ENCODE assay signal across 8 cellular contexts in the genomic region with DNA sequence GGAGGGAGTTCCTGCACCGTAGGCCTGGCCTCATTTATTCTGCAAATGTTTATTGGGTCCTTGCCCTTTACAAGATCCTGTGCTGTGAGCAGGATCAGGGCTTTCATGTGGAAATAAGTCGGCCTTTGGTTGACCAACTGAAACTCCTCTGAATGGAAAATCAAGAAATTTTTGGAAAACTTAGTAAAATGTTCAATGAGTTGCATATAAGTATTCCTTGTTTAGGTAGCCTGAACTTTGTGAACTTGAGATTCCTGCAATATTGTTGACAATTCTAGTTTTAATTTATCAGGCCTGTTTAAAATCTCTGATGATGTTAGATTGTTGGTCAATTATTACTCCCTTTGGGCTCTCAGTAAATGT. TPM values are rescaled to one million over a fixed set of nuclear protein-coding genes. Genes with fewer than 3 reads are reported as not detected.
DNase-seq lines count a peak whose midpoint lies in the region; ATAC-seq and TF ChIP-seq lines count a peak whose summit lies in the region.

No MANE protein-coding gene starts in this region.

- H3K4me3 ChIP-seq in brain microvascular endothelial cell (ENCODE audit: low read depth, low read length), result peak overlapping the region; percentile 77
- H3K4me3 ChIP-seq in lung, result peak overlapping the region; percentile 75
- peak overlapping the region; percentile 59 to 95 (median 82) for H3K4me3 ChIP-seq in tibial nerve

- intact Hi-C loops in activated naive CD4-positive, alpha-beta T cell treated with anti-CD3 and anti-CD28 coated beads for 36 hours (cut with micrococcal nuclease), result loop anchor here (2.0 to 10.0 kb wide), 3 partner anchors 63 to 1071 kb away; a partner anchor contains a TSS

- H3K9me3 ChIP-seq in lung (ENCODE audit: control insufficient read depth in 2 of 2, insufficient read depth in 1 of 2, low read length in 1 of 2), result no peaks in the 10 kb centered on the region
- H3K9me3 ChIP-seq in tibial nerve, result no peaks in the 10 kb centered on the region

- H3K4me3 Mint-ChIP-seq in activated naive CD4-positive, alpha-beta T cell treated with anti-CD3 and anti-CD28 coated beads for 36 hours, result peak overlapping the region; percentile 96

- H3K27ac Mint-ChIP-seq in activated naive CD4-positive, alpha-beta T cell treated with anti-CD3 and anti-CD28 coated beads for 36 hours, result peak overlapping the region; percentile 92

- 0% methylated on average over 2 of the region's 2 CpGs for WGBS in lung, 2 donors
- 0% methylated on average over 2 of the region's 2 CpGs for WGBS in tibial nerve, 2 donors

- H3K27ac ChIP-seq in brain microvascular endothelial cell, result peak overlapping the region; percentile 14
- peak overlapping the region in 1 of 2 donors; percentile 96 for H3K27ac ChIP-seq in lung (ENCODE audit: low read depth in 1 of 2, low read length in 1 of 2)
- peak overlapping the region; percentile 92 to 99 (median 95) for H3K27ac ChIP-seq in tibial nerve

- CTCF ChIA-PET in activated naive CD4-positive, alpha-beta T cell treated with anti-CD3 and anti-CD28 coated beads for 36 hours (lab: Charles Lee), result interaction anchor here (1.5 kb wide), 1 partner anchor 9 kb away, joined by 4 read pairs; no protein-coding TSS in a partner anchor

- ATAC-seq in lung (ENCODE audit: insufficient read depth, low FRiP score), result no peak
- no peak for ATAC-seq in GM18511 (IDR thresholded peaks at IDR 0.05; ENCODE audit: unreplicated experiment)

- TF ChIP-seq POLR2A in tibial nerve (IDR thresholded peaks at IDR 0.05), result no peak

- in situ Hi-C loops in brain microvascular endothelial cell (cut with HindIII; ENCODE audit: low pct_ligation_motif_present, low sequenced_read_pairs), result no loop called here

- no peak for DNase-seq in activated naive CD4-positive, alpha-beta T cell treated with anti-CD3 and anti-CD28 coated beads for 36 hours
- DNase-seq in activated naive CD4-positive, alpha-beta T cell (lab: John Stamatoyannopoulos, UW), result no peak
- DNase-seq in brain microvascular endothelial cell, result no peak
- no peak for DNase-seq in lung (ENCODE audit: low spot score)
- DNase-seq in tibial nerve (ENCODE audit: low spot score in 2 of 2), result no peak
- DNase-seq in NCI-H82 (lab: John Stamatoyannopoulos, UW), result no peak
- DNase-seq in hypothalamus (lab: John Stamatoyannopoulos, UW), result no peak

- H3K36me3 Mint-ChIP-seq in activated naive CD4-positive, alpha-beta T cell treated with anti-CD3 and anti-CD28 coated beads for 36 hours (ENCODE audit: low read depth), result peaks cover 41% of the 10 kb centered on the region

- H3K9me3 Mint-ChIP-seq in activated naive CD4-positive, alpha-beta T cell treated with anti-CD3 and anti-CD28 coated beads for 36 hours, result no peaks in the 10 kb centered on the region

- peaks cover 8 to 12% of the 10 kb centered on the region in 2 donors for H3K4me1 ChIP-seq in lung (ENCODE audit: control insufficient read depth in 2 of 2, insufficient read depth in 2 of 2, low read length in 2 of 2)
- H3K4me1 ChIP-seq in tibial nerve, result peaks cover 4 to 62% (median 28%) of the 10 kb centered on the region in 4 donors

- no peaks in the 10 kb centered on the region for H3K27me3 Mint-ChIP-seq in activated naive CD4-positive, alpha-beta T cell treated with anti-CD3 and anti-CD28 coated beads for 36 hours (ENCODE audit: low read depth)

- H3K36me3 ChIP-seq in brain microvascular endothelial cell (replicated peaks), result peaks cover 13% of the 10 kb centered on the region
- peaks cover 3 to 4% of the 10 kb centered on the region in 2 donors for H3K36me3 ChIP-seq in lung (ENCODE audit: control insufficient read depth in 2 of 2, insufficient read depth in 2 of 2, low read length in 2 of 2)
- peaks cover 2 to 21% (median 7%) of the 10 kb centered on the region in 3 donors for H3K36me3 ChIP-seq in tibial nerve

- TF ChIP-seq CTCF in brain microvascular endothelial cell (IDR thresholded peaks at IDR 0.05; ENCODE audit: low read depth, low read length, missing control alignments), result no peak
- TF ChIP-seq CTCF in lung (IDR thresholded peaks at IDR 0.05; ENCODE audit: control extremely low read depth, extremely low read depth), result no peak
- TF ChIP-seq CTCF in tibial nerve (IDR thresholded peaks at IDR 0.05), result no peak

- peaks cover 53% of the 10 kb centered on the region for H3K4me1 Mint-ChIP-seq in activated naive CD4-positive, alpha-beta T cell treated with anti-CD3 and anti-CD28 coated beads for 36 hours (ENCODE audit: low read depth)

- no peaks in the 10 kb centered on the region for H3K27me3 ChIP-seq in brain microvascular endothelial cell (replicated peaks)
- H3K27me3 ChIP-seq in lung (ENCODE audit: control insufficient read depth, insufficient read depth), result no peaks in the 10 kb centered on the region
- H3K27me3 ChIP-seq in tibial nerve, result no peaks in the 10 kb centered on the region

- no peak for TF ChIP-seq EP300 in tibial nerve (IDR thresholded peaks at IDR 0.05)

RNA-seq across cellular contexts. Expression of a gene that starts 1.1 kb away (rescaled TPM):
- total RNA-seq in activated naive CD4-positive, alpha-beta T cell treated with anti-CD3 and anti-CD28 coated beads for 36 hours, result 10 to 100 TPM; 20.7 TPM
- 10 to 100 TPM; 26.0 to 34.5 TPM for total RNA-seq in lung
- polyA plus RNA-seq in lung, result 10 to 100 TPM in 1 of 2 donors, 1 to 10 TPM in 1; 6.7 to 15.0 TPM
- total RNA-seq in tibial nerve, result 10 to 100 TPM; 27.0 to 38.1 (median 31.9) TPM

RNA-seq across cellular contexts. Expression of a gene that starts 35.0 kb away (rescaled TPM):
- 100 to 1,000 TPM; 398 to 455 TPM for total RNA-seq in activated naive CD4-positive, alpha-beta T cell treated with anti-CD3 and anti-CD28 coated beads for 36 hours
- total RNA-seq in lung (100 to 1,000 TPM; 340 to 924 TPM), tibial nerve (100 to 1,000 TPM; 258 to 315 (median 272) TPM)
- polyA plus RNA-seq in lung, result 100 to 1,000 TPM; 132 to 248 TPM

RNA-seq across cellular contexts. Expression of a gene that starts 52.9 kb away (rescaled TPM):
- not detected for total RNA-seq in activated naive CD4-positive, alpha-beta T cell treated with anti-CD3 and anti-CD28 coated beads for 36 hours
- total RNA-seq in lung, result not detected
- under 1 TPM; 0.10 to 0.22 TPM for polyA plus RNA-seq in lung
- total RNA-seq in tibial nerve, result 1 to 10 TPM in 1 of 4 donors, not detected in 3; 1.2 TPM
